ENCODE assay signal across 11 cellular contexts in genomic region chr15:74696808-74697207, GRCh38. TPM values are rescaled to one million over a fixed set of nuclear protein-coding genes. Genes with fewer than 3 reads are reported as not detected.
A peak's percentile ranks its signal among the peaks of the same experiment; 100 is the strongest.
DNase-seq lines count a peak whose midpoint lies in the region; ATAC-seq and TF ChIP-seq lines count a peak whose summit lies in the region.
"Had no signal": no experiment of that assay in that cellular context is flagged by ENCODE, and none has a peak within 500 bp of the region (broad histone marks: within the 10 kb centered on the region; RNA-seq: fewer than 3 reads in every experiment).

No MANE protein-coding gene starts in this region.

- H3K36me3 Mint-ChIP-seq in HFFc6 (ENCODE audit: low read depth), result peaks cover 8% of the 10 kb centered on the region; the same call in 1 of the 2 replicates
- H3K36me3 Mint-ChIP-seq in activated naive CD8-positive, alpha-beta T cell treated with anti-CD3 and anti-CD28 coated beads, Interleukin-2, amount 50 U/mL, for 24 hours (ENCODE audit: low read depth), result peaks cover 2% of the 10 kb centered on the region
- peaks cover 0 to 2% (median 0%) of the 10 kb centered on the region in 5 donors for H3K36me3 Mint-ChIP-seq in naive thymus-derived CD4-positive, alpha-beta T cell

- peaks cover 12 to 14% of the 10 kb centered on the region in 2 donors for H3K4me1 ChIP-seq in naive thymus-derived CD4-positive, alpha-beta T cell (ENCODE audit: control insufficient read depth in 2 of 2, insufficient read depth in 2 of 2, low read length in 2 of 2)

- peaks cover 37% of the 10 kb centered on the region for H3K4me1 Mint-ChIP-seq in HFFc6 (ENCODE audit: low read depth)
- peaks cover 39% of the 10 kb centered on the region for H3K4me1 Mint-ChIP-seq in activated naive CD8-positive, alpha-beta T cell treated with anti-CD3 and anti-CD28 coated beads, Interleukin-2, amount 50 U/mL, for 24 hours
- peaks cover 27 to 49% (median 46%) of the 10 kb centered on the region in 7 donors for H3K4me1 Mint-ChIP-seq in naive thymus-derived CD4-positive, alpha-beta T cell

- peak overlapping the region; percentile 97 for H3K27ac Mint-ChIP-seq in HFFc6
- peak overlapping the region; percentile 98 for H3K27ac Mint-ChIP-seq in activated naive CD8-positive, alpha-beta T cell treated with anti-CD3 and anti-CD28 coated beads, Interleukin-2, amount 50 U/mL, for 24 hours
- peak overlapping the region; percentile 97 to 100 (median 99) for H3K27ac Mint-ChIP-seq in naive thymus-derived CD4-positive, alpha-beta T cell

- peaks cover 5% of the 10 kb centered on the region for H3K27me3 Mint-ChIP-seq in HFFc6 (ENCODE audit: insufficient read depth)
- H3K27me3 Mint-ChIP-seq in activated naive CD8-positive, alpha-beta T cell treated with anti-CD3 and anti-CD28 coated beads, Interleukin-2, amount 50 U/mL, for 24 hours, result no peaks in the 10 kb centered on the region
- H3K27me3 Mint-ChIP-seq in naive thymus-derived CD4-positive, alpha-beta T cell, result peaks cover 0 to 6% (median 4%) of the 10 kb centered on the region in 5 donors

- H3K36me3 ChIP-seq in naive thymus-derived CD4-positive, alpha-beta T cell (ENCODE audit: control insufficient read depth in 2 of 3, insufficient read depth in 3 of 3, low read length in 3 of 3), result peaks cover 0 to 7% (median 0%) of the 10 kb centered on the region in 3 experiments

- H3K4me3 Mint-ChIP-seq in HFFc6, result peak overlapping the region; percentile 98
- peak overlapping the region; percentile 99 for H3K4me3 Mint-ChIP-seq in activated naive CD8-positive, alpha-beta T cell treated with anti-CD3 and anti-CD28 coated beads, Interleukin-2, amount 50 U/mL, for 24 hours
- peak overlapping the region; percentile 96 to 100 (median 100) for H3K4me3 Mint-ChIP-seq in naive thymus-derived CD4-positive, alpha-beta T cell

- DNase-seq in AG04450 (ENCODE audit: low read depth, low spot score) (no peak), HFFc6 (no peak), islet precursor cell (no peak), EL (no peak), GM03348 (ENCODE audit: low spot score) (no peak), NCI-H1105 treated with DMSO at 0.1 percent for 48 hours (lab: John Stamatoyannopoulos, UW) (no peak)
- DNase-seq in activated naive CD8-positive, alpha-beta T cell treated with anti-CD3 and anti-CD28 coated beads, Interleukin-2, amount 50 U/mL, for 24 hours, result no peak
- no peak for DNase-seq in naive thymus-derived CD4-positive, alpha-beta T cell
- DNase-seq: DMS53 had no signal

- peak overlapping the region; percentile 93 for H3K4me3 ChIP-seq in AG04450 (ENCODE audit: low read depth, low read length)
- H3K4me3 ChIP-seq in naive thymus-derived CD4-positive, alpha-beta T cell (ENCODE audit: low read length), result peak overlapping the region; percentile 71

- no peak overlapping the region for H3K27ac ChIP-seq in AG04450 (ENCODE audit: low read depth, low read length)
- H3K27ac ChIP-seq in naive thymus-derived CD4-positive, alpha-beta T cell (ENCODE audit: low read depth, low read length), result peak overlapping the region; percentile 86

- H3K27me3 ChIP-seq in AG04450 (ENCODE audit: control insufficient read depth, insufficient read depth, low read length), result peaks cover 2% of the 10 kb centered on the region
- H3K27me3 ChIP-seq in naive thymus-derived CD4-positive, alpha-beta T cell (ENCODE audit: control insufficient read depth in 2 of 2, insufficient read depth in 2 of 2, low read length in 2 of 2), result no peaks in the 10 kb centered on the region

- no peak for ATAC-seq in activated naive CD8-positive, alpha-beta T cell treated with anti-CD3 and anti-CD28 coated beads, Interleukin-2, amount 50 U/mL, for 24 hours
- no peak for ATAC-seq in naive thymus-derived CD4-positive, alpha-beta T cell

- intact Hi-C loops in naive thymus-derived CD4-positive, alpha-beta T cell (cut with micrococcal nuclease), result loop anchor here (1.0 to 10.0 kb wide), 7 partner anchors 29 to 930 kb away; partner anchors contain the start of genes ARID3B (in 1 of the 2), CLK3 (in 1 of the 2), COX5A (in 1 of the 2) and SNUPN (in 1 of the 2)

- CTCF ChIA-PET in AG04450 (lab: Charles Lee), result interaction anchor here (1.6 kb wide), 1 partner anchor 65 kb away, joined by 10 read pairs; no protein-coding TSS in a partner anchor
- CTCF ChIA-PET in naive thymus-derived CD4-positive, alpha-beta T cell (lab: Charles Lee), result no interaction called here

- no peak for TF ChIP-seq CTCF in AG04450 (IDR thresholded peaks at IDR 0.05; ENCODE audit: low read depth, low read length)
- TF ChIP-seq CTCF in HFFc6 (IDR thresholded peaks at IDR 0.05), result no peak

- H3K9me3 Mint-ChIP-seq in HFFc6, result no peaks in the 10 kb centered on the region
- H3K9me3 Mint-ChIP-seq in activated naive CD8-positive, alpha-beta T cell treated with anti-CD3 and anti-CD28 coated beads, Interleukin-2, amount 50 U/mL, for 24 hours, result no peaks in the 10 kb centered on the region
- H3K9me3 Mint-ChIP-seq in naive thymus-derived CD4-positive, alpha-beta T cell, result peaks cover 0 to 3% (median 0%) of the 10 kb centered on the region in 11 donors

- peaks cover 3% of the 10 kb centered on the region; the same call in 1 of the 2 replicates for H3K9me3 ChIP-seq in AG04450 (ENCODE audit: control insufficient read depth, insufficient read depth, low read length)
- H3K9me3 ChIP-seq in naive thymus-derived CD4-positive, alpha-beta T cell (ENCODE audit: control insufficient read depth in 2 of 3, low read length in 3 of 3), result no peaks in the 10 kb centered on the region

- POLR2A ChIA-PET in AG04450 (lab: Yijun Ruan, JAX), result interaction anchor here (0.5 kb wide), 1 partner anchor 122 kb away, joined by 7 read pairs; no protein-coding TSS in a partner anchor
- POLR2A ChIA-PET in naive thymus-derived CD4-positive, alpha-beta T cell (lab: Charles Lee), result interaction anchor here (0.7 kb wide), 1 partner anchor 146 kb away, joined by 3 read pairs; the partner anchor contains the start of gene ULK3

RNA-seq across cellular contexts. Expression of gene EDC3, which starts 1.0 kb away (rescaled TPM):
- polyA plus RNA-seq in AG04450 (2011; rRNA removed), result 37.1 and 43.6 TPM in 2 replicates
- polyA minus RNA-seq in AG04450 (2011; rRNA and poly(A)+ RNA removed), result 51.4 and 72.0 TPM in 2 replicates
- 10 to 100 TPM; 37.2 to 46.8 (median 40.8) TPM for total RNA-seq in HFFc6 (2021; fragmentation: NEBNext Ultra II Directional; extraction: Animal tissue kit (Norgen Biotek cat#: 25700))
- total RNA-seq in naive thymus-derived CD4-positive, alpha-beta T cell, result 10 to 100 TPM; 29.0 to 45.3 (median 38.7) TPM
- 10 to 100 TPM; 25.3 to 34.2 TPM for polyA plus RNA-seq in naive thymus-derived CD4-positive, alpha-beta T cell

RNA-seq across cellular contexts. Expression of gene CYP1A1, which starts 28.5 kb away (rescaled TPM):
- polyA plus RNA-seq in AG04450 (2011; rRNA removed), result 0.04 TPM in 1 of 2 replicates, not detected in the other
- 0.32 TPM in 1 of 2 replicates, not detected in the other for polyA minus RNA-seq in AG04450 (2011; rRNA and poly(A)+ RNA removed)
- total RNA-seq in HFFc6 (2021; fragmentation: NEBNext Ultra II Directional; extraction: Animal tissue kit (Norgen Biotek cat#: 25700)), result not detected
- total RNA-seq in naive thymus-derived CD4-positive, alpha-beta T cell, result under 1 TPM in 1 of 5 experiments, not detected in 4; 0.63 TPM
- not detected for polyA plus RNA-seq in naive thymus-derived CD4-positive, alpha-beta T cell

RNA-seq across cellular contexts. Expression of gene CYP1A2, which starts 51.8 kb away (rescaled TPM):
- polyA plus RNA-seq in AG04450 (2011; rRNA removed), result not detected in 2 replicates
- not detected in 2 replicates for polyA minus RNA-seq in AG04450 (2011; rRNA and poly(A)+ RNA removed)
- not detected for total RNA-seq in HFFc6 (2021; fragmentation: NEBNext Ultra II Directional; extraction: Animal tissue kit (Norgen Biotek cat#: 25700))
- total RNA-seq in naive thymus-derived CD4-positive, alpha-beta T cell, result not detected
- polyA plus RNA-seq in naive thymus-derived CD4-positive, alpha-beta T cell, result not detected
- total RNA-seq: bronchial epithelial cell, lung microvascular endothelial cell had no signal
